22 cellular contexts compared by ENCODE assay signal in genomic region chr12:97211421-97211820, GRCh38.
"Had no signal": no experiment of that assay in that cellular context is flagged by ENCODE, and none has a peak within 500 bp of the region (broad histone marks: within the 10 kb centered on the region; RNA-seq: fewer than 3 reads in every experiment).

No MANE protein-coding gene starts in this region.

- H3K4me3 Mint-ChIP-seq: memory B cell; natural killer cell; stimulated activated memory B cell treated with anti-CD40 and anti-IgM and Interleukin-4, amounts not matched to agents 10 μg/mL and 1 μg/mL and 100 μg/mL, for 72 hours; type B pancreatic cell had no signal

- H2AFZ ChIP-seq: hepatocyte had no signal

- H3K36me3 ChIP-seq: gastrocnemius medialis, heart left ventricle, prostate gland, sigmoid colon, tibial artery had no signal

- H3K27me3 Mint-ChIP-seq: stimulated activated memory B cell treated with anti-CD40 and anti-IgM and Interleukin-4, amounts not matched to agents 10 μg/mL and 1 μg/mL and 100 μg/mL, for 72 hours had no signal

- H3K27ac Mint-ChIP-seq: memory B cell; natural killer cell; stimulated activated memory B cell treated with anti-CD40 and anti-IgM and Interleukin-4, amounts not matched to agents 10 μg/mL and 1 μg/mL and 100 μg/mL, for 72 hours; type B pancreatic cell had no signal

- H3K36me3 Mint-ChIP-seq: memory B cell; natural killer cell; stimulated activated memory B cell treated with anti-CD40 and anti-IgM and Interleukin-4, amounts not matched to agents 10 μg/mL and 1 μg/mL and 100 μg/mL, for 72 hours; type B pancreatic cell had no signal

- H3K4me1 Mint-ChIP-seq: memory B cell; natural killer cell; stimulated activated memory B cell treated with anti-CD40 and anti-IgM and Interleukin-4, amounts not matched to agents 10 μg/mL and 1 μg/mL and 100 μg/mL, for 72 hours had no signal

- H3K4me3 ChIP-seq: dorsolateral prefrontal cortex, gastrocnemius medialis, heart left ventricle, hepatocyte, lung, prostate gland, sigmoid colon, testis, tibial artery had no signal

- H3K79me2 ChIP-seq: hepatocyte had no signal

- DNase-seq: dorsolateral prefrontal cortex; effector CD4-positive, alpha-beta T cell; foreskin fibroblast; gastrocnemius medialis; heart left ventricle; kidney; natural killer cell; nucleus accumbens; right cardiac atrium; sigmoid colon; stimulated activated CD4-positive, alpha-beta T cell treated with anti-CD3 and anti-CD28 coated beads, Interleukin-4, amount 100 ng/mL, for 4 hours; stimulated activated naive CD8-positive, alpha-beta T cell treated with anti-CD3 and anti-CD28 coated beads, Interleukin-15, Interleukin-2, amounts not matched to agents 100 U/mL and 50 U/mL, for 24 hours; substantia nigra; testis; tibial artery had no signal

- H3K27me3 ChIP-seq: dorsolateral prefrontal cortex, gastrocnemius medialis, heart left ventricle, hepatocyte, sigmoid colon, testis, tibial artery had no signal

- H3K9me3 ChIP-seq: gastrocnemius medialis, prostate gland, sigmoid colon, testis, tibial artery had no signal

- H3K4me2 ChIP-seq: hepatocyte had no signal

- H3K4me1 ChIP-seq: gastrocnemius medialis, heart left ventricle, prostate gland, sigmoid colon, testis, tibial artery had no signal

- H3K27ac ChIP-seq: dorsolateral prefrontal cortex, epithelial cell of prostate, gastrocnemius medialis, heart left ventricle, hepatocyte, prostate gland, sigmoid colon, testis, tibial artery had no signal
